Comparison of ENCODE assay signal across 12 cellular contexts in genomic region chrX:96183843-96184242, GRCh38.
DNase-seq lines count a peak whose midpoint lies in the region; ATAC-seq and TF ChIP-seq lines count a peak whose summit lies in the region.
"Had no signal": no experiment of that assay in that cellular context is flagged by ENCODE, and none has a peak within 500 bp of the region (broad histone marks: within the 10 kb centered on the region; RNA-seq: fewer than 3 reads in every experiment).

No MANE protein-coding gene starts in this region.

- H2AFZ ChIP-seq in Loucy (ENCODE audit: low read length): no peak overlapping the region

- no peaks in the 10 kb centered on the region for H3K27me3 Mint-ChIP-seq in nephron progenitor cell (ENCODE audit: low read depth, poor library complexity)

- intact Hi-C loops in testis (cut with DNase I; ENCODE audit: low total_unique reads): no loop called here

- H3K4me2 ChIP-seq in Loucy (ENCODE audit: low read depth, low read length, poor library complexity, severe bottlenecking): no peak overlapping the region

- 47 to 59% methylated on average over 3 of the region's 3 CpGs for WGBS in testis, 2 donors

- TF ChIP-seq CTCF in Loucy (conservative IDR thresholded peaks at IDR 0.05; ENCODE audit: low read length): peak; percentile 24; the same call in 1 of the 2 replicates
- peak; percentile 36 for TF ChIP-seq CTCF in nephron progenitor cell (IDR thresholded peaks at IDR 0.05)
- no peak for TF ChIP-seq CTCF in testis (IDR thresholded peaks at IDR 0.05)

- H3K27ac Mint-ChIP-seq in nephron progenitor cell: no peak overlapping the region
- H3K27ac Mint-ChIP-seq: stimulated activated effector memory CD8-positive, alpha-beta T cell treated with anti-CD3 and anti-CD28 coated beads, Interleukin-12 subunit alpha, Interleukin-12 subunit beta, amount 100 ng/mL, for 72 hours; T-cell had no signal

- no peak for TF ChIP-seq POLR2A in testis (IDR thresholded peaks at IDR 0.05)

- H4K20me1 ChIP-seq in Loucy (ENCODE audit: insufficient read depth, low read length, poor library complexity, severe bottlenecking): no peaks in the 10 kb centered on the region

- H3K9ac ChIP-seq in Loucy (ENCODE audit: low read depth, low read length, poor library complexity, severe bottlenecking): no peak overlapping the region

- no peaks in the 10 kb centered on the region for H3K36me3 Mint-ChIP-seq in nephron progenitor cell (ENCODE audit: low read depth)
- H3K36me3 Mint-ChIP-seq: stimulated activated effector memory CD8-positive, alpha-beta T cell treated with anti-CD3 and anti-CD28 coated beads, Interleukin-12 subunit alpha, Interleukin-12 subunit beta, amount 100 ng/mL, for 72 hours; T-cell had no signal

- H3K79me2 ChIP-seq in Loucy (ENCODE audit: insufficient read depth, low read length): no peaks in the 10 kb centered on the region

- no peak overlapping the region for H3K4me3 Mint-ChIP-seq in nephron progenitor cell
- H3K4me3 Mint-ChIP-seq: stimulated activated effector memory CD8-positive, alpha-beta T cell treated with anti-CD3 and anti-CD28 coated beads, Interleukin-12 subunit alpha, Interleukin-12 subunit beta, amount 100 ng/mL, for 72 hours; T-cell had no signal

- DNase-seq in DMS114 treated with DMSO at 0.1 percent for 48 hours (lab: John Stamatoyannopoulos, UW; ENCODE audit: unreplicated experiment) (peak; percentile 0), dermis blood vessel endothelial cell (peak; percentile 21), nephron progenitor cell (no peak), substantia nigra (lab: John Stamatoyannopoulos, UW) (no peak), testis (no peak), EL (no peak)
- DNase-seq: colonic mucosa, GDM1, T-cell had no signal

- H3K27me3 ChIP-seq in Loucy (ENCODE audit: insufficient read depth, low read length, poor library complexity, severe bottlenecking): no peaks in the 10 kb centered on the region
- no peaks in the 10 kb centered on the region for H3K27me3 ChIP-seq in testis
- H3K27me3 ChIP-seq: colonic mucosa had no signal

- no peak for ATAC-seq in HG02870 (IDR thresholded peaks at IDR 0.05; ENCODE audit: unreplicated experiment)
- ATAC-seq: stimulated activated effector memory CD8-positive, alpha-beta T cell treated with anti-CD3 and anti-CD28 coated beads, Interleukin-12 subunit alpha, Interleukin-12 subunit beta, amount 100 ng/mL, for 72 hours; T-cell had no signal

- H3K4me1 ChIP-seq in Loucy (ENCODE audit: insufficient read depth, low read length, poor library complexity, severe bottlenecking) (no peaks in the 10 kb centered on the region), testis (no peaks in the 10 kb centered on the region)
- H3K4me1 ChIP-seq: colonic mucosa had no signal

- H3F3A ChIP-seq in Loucy (ENCODE audit: low read depth): no peaks in the 10 kb centered on the region

- H3K9me3 ChIP-seq in Loucy (ENCODE audit: insufficient read depth, low read depth, low read length) (no peaks in the 10 kb centered on the region), testis (no peaks in the 10 kb centered on the region)
- H3K9me3 ChIP-seq: colonic mucosa had no signal

- H3K36me3 ChIP-seq in Loucy (ENCODE audit: insufficient read depth, low read length) (no peaks in the 10 kb centered on the region), testis (ENCODE audit: low read depth, missing control alignments) (no peaks in the 10 kb centered on the region)
- H3K36me3 ChIP-seq: colonic mucosa had no signal

- H3K4me3 ChIP-seq in Loucy (ENCODE audit: low read length, poor library complexity, severe bottlenecking) (no peak overlapping the region), testis (no peak overlapping the region)
- H3K4me3 ChIP-seq: colonic mucosa had no signal

- no peaks in the 10 kb centered on the region for H3K9me3 Mint-ChIP-seq in nephron progenitor cell

- H3K27ac ChIP-seq in substantia nigra (ENCODE audit: low read depth, low read length, poor library complexity, severe bottlenecking): no peak overlapping the region
- no peak overlapping the region for H3K27ac ChIP-seq in testis
- H3K27ac ChIP-seq: colonic mucosa had no signal

- no peaks in the 10 kb centered on the region for H3K4me1 Mint-ChIP-seq in nephron progenitor cell
- H3K4me1 Mint-ChIP-seq: stimulated activated effector memory CD8-positive, alpha-beta T cell treated with anti-CD3 and anti-CD28 coated beads, Interleukin-12 subunit alpha, Interleukin-12 subunit beta, amount 100 ng/mL, for 72 hours; T-cell had no signal

- no peaks in the 10 kb centered on the region for H3K9me2 ChIP-seq in Loucy (replicated peaks; ENCODE audit: low read depth, low read length)

Comparison
In these comparisons a context has a peak if more than half of its experiments do, and no peak if none do; other contexts are left out.
1. DNase-seq: peak in DMS114 treated with DMSO at 0.1 percent for 48 hours (single experiment) and dermis blood vessel endothelial cell (single experiment); none in nephron progenitor cell (single experiment), substantia nigra (0 of 49), testis (single experiment) and EL (single experiment).
2. CTCF ChIP-seq: peak in Loucy (single experiment) and nephron progenitor cell (single experiment); none in testis (0 of 3).